11 cellular contexts compared by ENCODE assay signal in the genomic region with DNA sequence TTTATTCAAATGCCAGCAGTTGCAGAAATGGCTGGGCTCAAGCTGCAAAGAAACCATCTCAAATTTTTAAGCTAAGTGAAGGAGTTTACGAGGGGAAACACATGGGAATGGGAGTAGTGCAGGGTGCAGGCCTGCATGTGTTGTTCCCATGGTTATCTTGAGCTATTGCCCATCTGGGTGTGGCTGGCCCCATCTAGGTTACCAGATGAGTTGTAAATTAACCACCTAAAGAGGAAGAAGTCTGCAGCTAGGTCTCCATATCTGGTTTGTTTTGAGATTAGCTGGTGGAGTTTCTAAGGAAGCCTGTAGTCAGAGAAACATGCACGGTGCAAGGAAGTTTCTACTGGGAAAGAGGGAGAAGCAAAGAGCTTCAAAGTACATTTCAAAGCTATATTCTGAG. TPM values are rescaled to one million over a fixed set of nuclear protein-coding genes. Genes with fewer than 3 reads are reported as not detected.
DNase-seq lines count a peak whose midpoint lies in the region; ATAC-seq, FAIRE-seq and TF ChIP-seq lines count a peak whose summit lies in the region.
"Had no signal": no experiment of that assay in that cellular context is flagged by ENCODE, and none has a peak within 500 bp of the region (broad histone marks: within the 10 kb centered on the region; RNA-seq: fewer than 3 reads in every experiment).

No MANE protein-coding gene starts in this region.

- TF ChIP-seq CTCF in HepG2 (CRISPR knock-in tag; IDR thresholded peaks at IDR 0.05) = no peak
- TF ChIP-seq CTCF in H9 (conservative IDR thresholded peaks at IDR 0.05) = no peak

- H4K5ac ChIP-seq in H9 (ENCODE audit: insufficient read length, low read depth, low read length) = no peak overlapping the region

- no peak overlapping the region for H4K8ac ChIP-seq in H9 (replicated peaks; ENCODE audit: insufficient read length, low read depth, low read length)

- peaks cover 23% of the 10 kb centered on the region for H3K9me3 ChIP-seq in HepG2 (ENCODE audit: low read length)
- H3K9me3 ChIP-seq in H9 (ENCODE audit: control insufficient read depth, low read depth, low read length) = peaks cover 28% of the 10 kb centered on the region

- DNase-seq in HepG2 (ENCODE audit: low spot score) = no peak
- DNase-seq in sciatic nerve (ENCODE audit: low spot score) = no peak
- no peak for DNase-seq in activated naive CD8-positive, alpha-beta T cell treated with anti-CD3 and anti-CD28 coated beads for 36 hours
- DNase-seq in HuH-7 (ENCODE audit: low spot score) = no peak
- no peak for DNase-seq in H9
- DNase-seq: activated CD4-positive, alpha-beta T cell treated with anti-CD3 and anti-CD28 coated beads, Interleukin-2, amount 10 ng/mL, durations not matched to agents 24 days and 14 days; COR-L47 had no signal

- no peak for TF ChIP-seq POLR2A in HepG2 (IDR thresholded peaks at IDR 0.05; ENCODE audit: insufficient read depth in 1 of 2, low read depth in 2 of 2, low read length in 2 of 2)

- peaks cover 8% of the 10 kb centered on the region for H3K4me1 ChIP-seq in HepG2 (ENCODE audit: insufficient read depth, low read length)
- no peaks in the 10 kb centered on the region for H3K4me1 ChIP-seq in H9 (ENCODE audit: insufficient read depth, low read length)

- H2BK12ac ChIP-seq in H9 (ENCODE audit: insufficient read length, low read depth, low read length) = no peak overlapping the region

- H2BK120ac ChIP-seq in H9 (ENCODE audit: low read depth, low read length, poor library complexity, severe bottlenecking) = no peak overlapping the region

- intact Hi-C loops in HepG2 (cut with micrococcal nuclease; ENCODE audit: unreplicated experiment) (no loop called here), sciatic nerve (cut with DNase I) (no loop called here)

- H2BK15ac ChIP-seq in H9 (ENCODE audit: low read depth, low read length) = no peak overlapping the region

- H2AK5ac ChIP-seq in H9 (ENCODE audit: insufficient read length, low read length) = no peak overlapping the region

- H4K91ac ChIP-seq in H9 (ENCODE audit: insufficient read length, low read depth, low read length) = no peak overlapping the region

- no peaks in the 10 kb centered on the region for H3K79me1 ChIP-seq in H9 (ENCODE audit: insufficient read depth, low read depth, low read length, poor library complexity, severe bottlenecking)

- in situ Hi-C loops in HepG2 (cut with HindIII; ENCODE audit: extremely low pct_ligation_motif_present, low pct_unique_long_range_greater_than_20kb) = no loop called here

- H2AFZ ChIP-seq in HepG2 (ENCODE audit: low read length) (no peak overlapping the region), H9 (ENCODE audit: low read length) (no peak overlapping the region)

- no peak overlapping the region for H3K4ac ChIP-seq in H9 (ENCODE audit: low read depth, low read length)

- peaks cover 21% of the 10 kb centered on the region for H3K9me3 Mint-ChIP-seq in activated naive CD8-positive, alpha-beta T cell treated with anti-CD3 and anti-CD28 coated beads for 36 hours
- H3K9me3 Mint-ChIP-seq in H9 = peaks cover 35 to 39% of the 10 kb centered on the region in 2 experiments

- no peak overlapping the region for H3K4me3 Mint-ChIP-seq in activated naive CD8-positive, alpha-beta T cell treated with anti-CD3 and anti-CD28 coated beads for 36 hours
- no peak overlapping the region for H3K4me3 Mint-ChIP-seq in H9
- H3K4me3 Mint-ChIP-seq: activated CD4-positive, alpha-beta T cell treated with anti-CD3 and anti-CD28 coated beads, Interleukin-2, amount 10 ng/mL, durations not matched to agents 24 days and 14 days had no signal

- H3K9ac ChIP-seq in HepG2 (ENCODE audit: insufficient read depth, low read depth, low read length) (no peak overlapping the region), H9 (ENCODE audit: extremely low read depth, insufficient read length, low read length) (no peak overlapping the region)

- no peak overlapping the region for H3T11ph ChIP-seq in H9 (ENCODE audit: low read length)

- H2BK5ac ChIP-seq in H9 (ENCODE audit: insufficient read length, low read length) = no peak overlapping the region

- no peak overlapping the region for H3K27ac Mint-ChIP-seq in activated naive CD8-positive, alpha-beta T cell treated with anti-CD3 and anti-CD28 coated beads for 36 hours
- no peak overlapping the region for H3K27ac Mint-ChIP-seq in H9
- H3K27ac Mint-ChIP-seq: activated CD4-positive, alpha-beta T cell treated with anti-CD3 and anti-CD28 coated beads, Interleukin-2, amount 10 ng/mL, durations not matched to agents 24 days and 14 days had no signal

- H2BK20ac ChIP-seq in H9 (ENCODE audit: low read depth, low read length, poor library complexity, severe bottlenecking) = no peak overlapping the region

- H3K4me2 ChIP-seq in HepG2 (ENCODE audit: low read depth, low read length) (peak overlapping the region; percentile 50; the same call in 1 of the 2 replicates), H9 (ENCODE audit: insufficient read depth, insufficient read length, low read length) (no peak overlapping the region)

- POLR2A ChIA-PET in HepG2 (lab: Yijun Ruan, JAX) = interaction anchor here (0.7 to 1.8 kb wide), 6 partner anchors 8 to 34 kb away, joined by 3 to 15 read pairs (median 6); partner anchors contain the start of genes STEAP1 and STEAP2

- no peak overlapping the region for H3K14ac ChIP-seq in H9 (ENCODE audit: insufficient read depth, low read length)

- CTCF ChIA-PET in HepG2 (lab: Yijun Ruan, JAX; ENCODE audit: low intra/inter-chr PET ratio, low total read pairs) = no interaction called here

- no peak overlapping the region for H3K23ac ChIP-seq in H9 (ENCODE audit: insufficient read length, low read depth, low read length)

- peaks cover 9% of the 10 kb centered on the region for H3K27me3 Mint-ChIP-seq in activated naive CD8-positive, alpha-beta T cell treated with anti-CD3 and anti-CD28 coated beads for 36 hours
- H3K27me3 Mint-ChIP-seq in H9 (ENCODE audit: low read depth) = no peaks in the 10 kb centered on the region; the same call in 1 of the 2 replicates
- H3K27me3 Mint-ChIP-seq: activated CD4-positive, alpha-beta T cell treated with anti-CD3 and anti-CD28 coated beads, Interleukin-2, amount 10 ng/mL, durations not matched to agents 24 days and 14 days had no signal

- H4K20me1 ChIP-seq in HepG2 (ENCODE audit: insufficient read depth, low read length) (no peaks in the 10 kb centered on the region), H9 (ENCODE audit: control insufficient read depth, insufficient read depth, insufficient read length) (no peaks in the 10 kb centered on the region)

- TF ChIP-seq EP300 in HepG2 (IDR thresholded peaks at IDR 0.05; ENCODE audit: low read depth in 2 of 2, low read length in 2 of 2) (no peak), HepG2 (CRISPR knock-in tag; IDR thresholded peaks at IDR 0.05; ENCODE audit: borderline replicate concordance) (no peak)

- H3K4me3 ChIP-seq in HepG2 (replicated peaks in 1 of 3; ENCODE audit: insufficient read depth in 1 of 3, low read depth in 2 of 3, low read length in 3 of 3) = no peak overlapping the region

- no peak overlapping the region for H3K18ac ChIP-seq in H9 (ENCODE audit: insufficient read length, low read depth, low read length)

- H3K36me3 ChIP-seq in HepG2 (replicated peaks in 1 of 2; ENCODE audit: control insufficient read depth in 1 of 2, insufficient read depth in 2 of 2, low read length in 2 of 2) = no peaks in the 10 kb centered on the region

- no peak overlapping the region for H3K27ac ChIP-seq in HepG2 (ENCODE audit: extremely low read length, insufficient read depth, low read length)
- H3K27ac ChIP-seq in H9 (ENCODE audit: insufficient read length, low read depth, low read length) = no peak overlapping the region

- FAIRE-seq in HepG2 (lab: Jason Lieb, UNC) = no peak

- H3K4me1 Mint-ChIP-seq in activated naive CD8-positive, alpha-beta T cell treated with anti-CD3 and anti-CD28 coated beads for 36 hours = no peaks in the 10 kb centered on the region
- no peaks in the 10 kb centered on the region for H3K4me1 Mint-ChIP-seq in H9
- H3K4me1 Mint-ChIP-seq: activated CD4-positive, alpha-beta T cell treated with anti-CD3 and anti-CD28 coated beads, Interleukin-2, amount 10 ng/mL, durations not matched to agents 24 days and 14 days had no signal

- no peak for TF ChIP-seq RAD21 in HepG2 (CRISPR knock-in tag; IDR thresholded peaks at IDR 0.05)

- no TSS peak for BruUV-seq in HepG2 (replicated peaks; lab: Mats Ljungman, UMichigan)

- no peak overlapping the region for H3K56ac ChIP-seq in H9 (ENCODE audit: insufficient read length, low read depth, low read length)

- no peaks in the 10 kb centered on the region for H3K23me2 ChIP-seq in H9 (ENCODE audit: insufficient read length, low read depth, low read length, poor library complexity, severe bottlenecking)

- peak; percentile 98 for ATAC-seq in GM18909 (IDR thresholded peaks at IDR 0.05; ENCODE audit: poor library complexity, unreplicated experiment)
- ATAC-seq in HG02571 (IDR thresholded peaks at IDR 0.05; ENCODE audit: unreplicated experiment) = peak; percentile 71
- ATAC-seq in HG03457 (IDR thresholded peaks at IDR 0.05; ENCODE audit: unreplicated experiment) = peak; percentile 86
- peak; percentile 82 for ATAC-seq in HepG2
- no peak for ATAC-seq in sciatic nerve
- ATAC-seq: Panc1 had no signal

- H3K36me3 Mint-ChIP-seq in activated naive CD8-positive, alpha-beta T cell treated with anti-CD3 and anti-CD28 coated beads for 36 hours = peaks cover 5% of the 10 kb centered on the region
- H3K36me3 Mint-ChIP-seq in H9 (ENCODE audit: insufficient read depth in 1 of 3, low read depth in 3 of 3) = peaks cover 2 to 21% (median 9%) of the 10 kb centered on the region in 3 experiments; a peak in 6 of 7 replicates

- H3K27me3 ChIP-seq in HepG2 (ENCODE audit: control insufficient read depth in 1 of 2, insufficient read depth in 2 of 2, low read length in 2 of 2) (no peaks in the 10 kb centered on the region), H9 (ENCODE audit: insufficient read depth, low read length) (no peaks in the 10 kb centered on the region)

- H3K79me2 ChIP-seq in HepG2 (ENCODE audit: insufficient read depth, low read length) = no peaks in the 10 kb centered on the region
- no peaks in the 10 kb centered on the region for H3K79me2 ChIP-seq in H9 (ENCODE audit: insufficient read depth, low read length)

- 0% methylated on average over 2 of the region's 2 CpGs for WGBS in HepG2 (ENCODE audit: low lambda C conversion rate)
- WGBS in H9 (ENCODE audit: extremely low coverage, insufficient read length, low lambda C conversion rate) = no CpG with 5 or more reads among the region's 2 CpGs

RNA-seq across cellular contexts. Expression of gene STEAP2, which starts 23.3 kb away (rescaled TPM):
- total RNA-seq in HepG2 (2016; rRNA removed; fragmentation: Illumina TruSeq; extraction: Trizol) (3.5 and 4.3 TPM in 2 replicates), sciatic nerve (65.2 TPM), H9 (2021) (6.6 and 6.7 TPM in 2 replicates)
- 0.61 and 0.62 TPM in 2 replicates for total RNA-seq in HepG2 (2016; cell fraction: cytosol; rRNA removed; fragmentation: Illumina TruSeq; extraction: Trizol; ENCODE audit: low read depth)
- 2.5 and 4.6 TPM in 2 replicates for total RNA-seq in HepG2 (2016; cell fraction: insoluble cytoplasmic fraction; rRNA removed; fragmentation: Illumina TruSeq; extraction: Trizol)
- 1.3 and 1.4 TPM in 2 replicates for total RNA-seq in HepG2 (2016; cell fraction: membrane; rRNA removed; fragmentation: Illumina TruSeq; extraction: Trizol)
- total RNA-seq in HepG2 (2016; cell fraction: nucleus; rRNA removed; fragmentation: Illumina TruSeq; extraction: Trizol) = 7.7 and 8.2 TPM in 2 replicates
- polyA plus RNA-seq in HepG2 (2011; rRNA removed) = 4.4 and 4.5 TPM in 2 replicates
- 1.2 and 2.6 TPM in 2 replicates for polyA plus RNA-seq in HepG2 (2011; cell fraction: cytosol; rRNA removed)
- 3.6 and 6.6 TPM in 2 replicates for polyA plus RNA-seq in HepG2 (2011; cell fraction: nucleus; rRNA removed)
- polyA plus RNA-seq in HepG2 (2012) = 3.1 and 8.3 TPM in 2 replicates
- polyA plus RNA-seq in HepG2 (2016; cell fraction: cytosol; fragmentation: Illumina TruSeq; extraction: Trizol; ENCODE audit: low read depth) = 0.43 and 0.48 TPM in 2 replicates
- polyA plus RNA-seq in HepG2 (2016; cell fraction: insoluble cytoplasmic fraction; fragmentation: Illumina TruSeq; extraction: Trizol; ENCODE audit: low read depth) = 1.3 and 1.6 TPM in 2 replicates
- polyA plus RNA-seq in HepG2 (2016; cell fraction: membrane; fragmentation: Illumina TruSeq; extraction: Trizol; ENCODE audit: low read depth) = 0.32 and 0.36 TPM in 2 replicates
- polyA plus RNA-seq in HepG2 (2016; cell fraction: nucleus; fragmentation: Illumina TruSeq; extraction: Trizol; ENCODE audit: insufficient read depth, low read depth) = 6.7 TPM in 2 replicates
- 3.0 TPM in 1 of 2 replicates, not detected in the other for polyA minus RNA-seq in HepG2 (2011; rRNA and poly(A)+ RNA removed; ENCODE audit: low replicate concordance)
- polyA minus RNA-seq in HepG2 (2011; cell fraction: cytosol; rRNA and poly(A)+ RNA removed) = 4.0 and 6.4 TPM in 2 replicates
- 13.1 and 20.3 TPM in 2 replicates for polyA minus RNA-seq in HepG2 (2011; cell fraction: nucleus; rRNA and poly(A)+ RNA removed)
- not detected for total RNA-seq in activated naive CD8-positive, alpha-beta T cell treated with anti-CD3 and anti-CD28 coated beads for 36 hours
- total RNA-seq: activated CD4-positive, alpha-beta T cell treated with anti-CD3 and anti-CD28 coated beads, Interleukin-2, amount 10 ng/mL, durations not matched to agents 24 days and 14 days had no signal

RNA-seq across cellular contexts. Expression of gene STEAP1, which starts 34.0 kb away (rescaled TPM):
- total RNA-seq in HepG2 (2016; rRNA removed; fragmentation: Illumina TruSeq; extraction: Trizol) = 17.3 and 24.2 TPM in 2 replicates
- 5.6 and 6.9 TPM in 2 replicates for total RNA-seq in HepG2 (2016; cell fraction: cytosol; rRNA removed; fragmentation: Illumina TruSeq; extraction: Trizol; ENCODE audit: low read depth)
- 17.3 and 24.0 TPM in 2 replicates for total RNA-seq in HepG2 (2016; cell fraction: insoluble cytoplasmic fraction; rRNA removed; fragmentation: Illumina TruSeq; extraction: Trizol)
- total RNA-seq in HepG2 (2016; cell fraction: membrane; rRNA removed; fragmentation: Illumina TruSeq; extraction: Trizol) = 6.2 and 7.4 TPM in 2 replicates
- 20.3 and 22.1 TPM in 2 replicates for total RNA-seq in HepG2 (2016; cell fraction: nucleus; rRNA removed; fragmentation: Illumina TruSeq; extraction: Trizol)
- polyA plus RNA-seq in HepG2 (2011; rRNA removed) = 22.2 and 23.2 TPM in 2 replicates
- 11.0 and 22.5 TPM in 2 replicates for polyA plus RNA-seq in HepG2 (2011; cell fraction: cytosol; rRNA removed)
- 6.9 and 11.7 TPM in 2 replicates for polyA plus RNA-seq in HepG2 (2011; cell fraction: nucleus; rRNA removed)
- 23.5 and 39.3 TPM in 2 replicates for polyA plus RNA-seq in HepG2 (2012)
- polyA plus RNA-seq in HepG2 (2016; cell fraction: cytosol; fragmentation: Illumina TruSeq; extraction: Trizol; ENCODE audit: low read depth) = 3.9 and 4.2 TPM in 2 replicates
- 15.0 and 16.3 TPM in 2 replicates for polyA plus RNA-seq in HepG2 (2016; cell fraction: insoluble cytoplasmic fraction; fragmentation: Illumina TruSeq; extraction: Trizol; ENCODE audit: low read depth)
- polyA plus RNA-seq in HepG2 (2016; cell fraction: membrane; fragmentation: Illumina TruSeq; extraction: Trizol; ENCODE audit: low read depth) = 4.1 and 5.3 TPM in 2 replicates
- 32.3 and 34.0 TPM in 2 replicates for polyA plus RNA-seq in HepG2 (2016; cell fraction: nucleus; fragmentation: Illumina TruSeq; extraction: Trizol; ENCODE audit: insufficient read depth, low read depth)
- 3.2 TPM in 1 of 2 replicates, not detected in the other for polyA minus RNA-seq in HepG2 (2011; rRNA and poly(A)+ RNA removed; ENCODE audit: low replicate concordance)
- polyA minus RNA-seq in HepG2 (2011; cell fraction: cytosol; rRNA and poly(A)+ RNA removed) = 6.7 and 7.2 TPM in 2 replicates
- 6.3 and 13.8 TPM in 2 replicates for polyA minus RNA-seq in HepG2 (2011; cell fraction: nucleus; rRNA and poly(A)+ RNA removed)
- total RNA-seq in sciatic nerve = 17.1 TPM
- 1 to 10 TPM; 2.0 to 2.4 TPM for total RNA-seq in activated naive CD8-positive, alpha-beta T cell treated with anti-CD3 and anti-CD28 coated beads for 36 hours
- 3.7 and 4.1 TPM in 2 replicates for total RNA-seq in H9 (2021)

RNA-seq across cellular contexts. Expression of gene CFAP69, which starts 56.7 kb away (rescaled TPM):
- 2.7 and 4.0 TPM in 2 replicates for total RNA-seq in HepG2 (2016; rRNA removed; fragmentation: Illumina TruSeq; extraction: Trizol)
- 1.5 and 1.7 TPM in 2 replicates for total RNA-seq in HepG2 (2016; cell fraction: cytosol; rRNA removed; fragmentation: Illumina TruSeq; extraction: Trizol; ENCODE audit: low read depth)
- 4.4 and 4.8 TPM in 2 replicates for total RNA-seq in HepG2 (2016; cell fraction: insoluble cytoplasmic fraction; rRNA removed; fragmentation: Illumina TruSeq; extraction: Trizol)
- 1.8 and 2.5 TPM in 2 replicates for total RNA-seq in HepG2 (2016; cell fraction: membrane; rRNA removed; fragmentation: Illumina TruSeq; extraction: Trizol)
- total RNA-seq in HepG2 (2016; cell fraction: nucleus; rRNA removed; fragmentation: Illumina TruSeq; extraction: Trizol) = 13.6 and 14.1 TPM in 2 replicates
- polyA plus RNA-seq in HepG2 (2011; rRNA removed) = 2.2 and 2.4 TPM in 2 replicates
- polyA plus RNA-seq in HepG2 (2011; cell fraction: cytosol; rRNA removed) = 0.28 and 0.42 TPM in 2 replicates
- 5.1 and 7.1 TPM in 2 replicates for polyA plus RNA-seq in HepG2 (2011; cell fraction: nucleus; rRNA removed)
- polyA plus RNA-seq in HepG2 (2012) = 1.8 and 3.6 TPM in 2 replicates
- 0.17 and 0.71 TPM in 2 replicates for polyA plus RNA-seq in HepG2 (2016; cell fraction: cytosol; fragmentation: Illumina TruSeq; extraction: Trizol; ENCODE audit: low read depth)
- 3.3 and 3.6 TPM in 2 replicates for polyA plus RNA-seq in HepG2 (2016; cell fraction: insoluble cytoplasmic fraction; fragmentation: Illumina TruSeq; extraction: Trizol; ENCODE audit: low read depth)
- polyA plus RNA-seq in HepG2 (2016; cell fraction: membrane; fragmentation: Illumina TruSeq; extraction: Trizol; ENCODE audit: low read depth) = 0.65 and 1.7 TPM in 2 replicates
- polyA plus RNA-seq in HepG2 (2016; cell fraction: nucleus; fragmentation: Illumina TruSeq; extraction: Trizol; ENCODE audit: insufficient read depth, low read depth) = 10.5 and 13.0 TPM in 2 replicates
- polyA minus RNA-seq in HepG2 (2011; rRNA and poly(A)+ RNA removed; ENCODE audit: low replicate concordance) = 0.61 and 3.5 TPM in 2 replicates
- 0.97 and 0.99 TPM in 2 replicates for polyA minus RNA-seq in HepG2 (2011; cell fraction: cytosol; rRNA and poly(A)+ RNA removed)
- 25.0 and 26.5 TPM in 2 replicates for polyA minus RNA-seq in HepG2 (2011; cell fraction: nucleus; rRNA and poly(A)+ RNA removed)
- 36.1 TPM for total RNA-seq in sciatic nerve
- under 1 TPM; 0.72 to 0.85 TPM for total RNA-seq in activated naive CD8-positive, alpha-beta T cell treated with anti-CD3 and anti-CD28 coated beads for 36 hours
- total RNA-seq in H9 (2021) = 2.5 and 2.9 TPM in 2 replicates
- total RNA-seq: activated CD4-positive, alpha-beta T cell treated with anti-CD3 and anti-CD28 coated beads, Interleukin-2, amount 10 ng/mL, durations not matched to agents 24 days and 14 days had no signal
